In genomic region chr5:173988554-173989431, GRCh38 we compare ENCODE assay signal across 31 cellular contexts. TPM values are rescaled to one million over a fixed set of nuclear protein-coding genes. Genes with fewer than 3 reads are reported as not detected.
"Had no signal": no experiment of that assay in that cellular context is flagged by ENCODE, and none has a peak within 500 bp of the region (broad histone marks: within the 10 kb centered on the region; RNA-seq: fewer than 3 reads in every experiment).

TSS of gene C5orf47 (plus strand) at chr5:173989170. CDS start at chr5:173989264, 94 bp downstream.

- H3K36me3 ChIP-seq: heart right ventricle, lower lobe of right lung, neutrophil, pancreas, transverse colon, vagina had no signal

- H3K4me2 ChIP-seq: smooth muscle cell had no signal

- H3K9me3 Mint-ChIP-seq: effector memory CD8-positive, alpha-beta T cell; immature natural killer cell; natural killer cell had no signal

- ATAC-seq: effector memory CD8-positive, alpha-beta T cell; foreskin keratinocyte; left colon; left ventricle myocardium superior; natural killer cell; pancreas; sciatic nerve had no signal

- H3K27me3 ChIP-seq: foreskin keratinocyte, pancreas, vagina had no signal

- H3K4me3 Mint-ChIP-seq: effector memory CD8-positive, alpha-beta T cell; immature natural killer cell; natural killer cell had no signal

- H3K27ac Mint-ChIP-seq: effector memory CD8-positive, alpha-beta T cell; immature natural killer cell; natural killer cell had no signal

- H3K4me3 ChIP-seq: heart right ventricle, lower lobe of right lung, pancreas, smooth muscle cell, transverse colon, vagina had no signal

- H3K27ac ChIP-seq: foreskin keratinocyte, heart right ventricle, lower lobe of right lung, neutrophil, pancreas, transverse colon, vagina had no signal

- H3K36me3 Mint-ChIP-seq: immature natural killer cell, natural killer cell had no signal

- FAIRE-seq: pancreas had no signal

- H3K9me3 ChIP-seq: lower lobe of right lung, neutrophil, pancreas, transverse colon, vagina had no signal

- H3K4me1 ChIP-seq: foreskin keratinocyte, heart right ventricle, lower lobe of right lung, pancreas, transverse colon, vagina had no signal

- DNase-seq: cerebellar nuclear complex; cortex of kidney; effector memory CD8-positive, alpha-beta T cell; foreskin keratinocyte; glutamatergic neuron; heart right ventricle; hippocampal formation; immature natural killer cell; islet precursor cell; kidney glomerular epithelial cell; left colon; left ventricle myocardium superior; lower lobe of right lung; natural killer cell; retina; stimulated activated CD4-positive, alpha-beta T cell treated with anti-CD3 and anti-CD28 coated beads, Interleukin-12 subunit alpha, Interleukin-12 subunit beta, amount 100 ng/mL, for 4 hours; stimulated activated CD4-positive, alpha-beta T cell treated with anti-CD3 and anti-CD28 coated beads, Interleukin-1b, Interleukin-23, amount 100 ng/mL, for 48 hours; stimulated activated CD4-positive, alpha-beta T cell treated with anti-CD3 and anti-CD28 coated beads, Interleukin-4, amount 100 ng/mL, for 1 hour; stimulated activated CD8-positive, alpha-beta memory T cell treated with anti-CD3 and anti-CD28 coated beads, Interleukin-4, amount 100 ng/mL, for 48 hours; stimulated activated naive CD4-positive, alpha-beta T cell treated with Interleukin-2 at 50 U/mL for 16 hours; transverse colon had no signal

- H3K4me1 Mint-ChIP-seq: immature natural killer cell, natural killer cell had no signal

RNA-seq across cellular contexts. Expression of gene C5orf47, which starts in this region (rescaled TPM):
- total RNA-seq: dermis microvascular lymphatic vessel endothelial cell, foreskin keratinocyte, left colon, left ventricle myocardium superior, lower lobe of right lung, mesenteric fat pad, natural killer cell, pulmonary artery endothelial cell, sciatic nerve, smooth muscle cell, transverse colon, ureter, vagina had no signal
- polyA plus RNA-seq: esophagus, foreskin keratinocyte, immature natural killer cell, smooth muscle cell had no signal
